In genomic region chr15:43769584-43770228, GRCh38 we compare ENCODE assay signal across 8 cellular contexts. TPM values are rescaled to one million over a fixed set of nuclear protein-coding genes. Genes with fewer than 3 reads are reported as not detected.
DNase-seq lines count a peak whose midpoint lies in the region; ATAC-seq and TF ChIP-seq lines count a peak whose summit lies in the region.

No MANE protein-coding gene starts in this region.

- H3K36me3 ChIP-seq in BE2C (peaks cover 87% of the 10 kb centered on the region), H7 (replicated peaks; ENCODE audit: control insufficient read depth, insufficient read depth, low read length) (peaks cover 44% of the 10 kb centered on the region), Panc1 (ENCODE audit: control insufficient read depth, insufficient read depth, low read length) (peaks cover 47% of the 10 kb centered on the region), gastroesophageal sphincter (peaks cover 14 to 97% of the 10 kb centered on the region in 2 donors)

- no peaks in the 10 kb centered on the region for H3K9me3 Mint-ChIP-seq in activated T-cell treated with anti-CD3 and anti-CD28 coated beads, Interleukin-2, amount 50 U/mL, for 72 hours

- H3K27me3 ChIP-seq in BE2C (no peaks in the 10 kb centered on the region), H7 (ENCODE audit: control insufficient read depth, insufficient read depth, low read length) (no peaks in the 10 kb centered on the region), Panc1 (ENCODE audit: control insufficient read depth, insufficient read depth, low read length) (no peaks in the 10 kb centered on the region), gastroesophageal sphincter (no peaks in the 10 kb centered on the region)

- H3K9me3 ChIP-seq in BE2C (no peaks in the 10 kb centered on the region), Panc1 (ENCODE audit: control insufficient read depth, insufficient read depth, low read depth, low read length) (no peaks in the 10 kb centered on the region), gastroesophageal sphincter (no peaks in the 10 kb centered on the region)

- no peaks in the 10 kb centered on the region for H3K27me3 Mint-ChIP-seq in activated T-cell treated with anti-CD3 and anti-CD28 coated beads, Interleukin-2, amount 50 U/mL, for 72 hours (ENCODE audit: low read depth)

- H3K27ac ChIP-seq in Panc1 (ENCODE audit: low read length) (no peak overlapping the region), gastroesophageal sphincter (peak overlapping the region in 1 of 4 donors; percentile 25)

- no peak overlapping the region for H3K4me3 Mint-ChIP-seq in activated T-cell treated with anti-CD3 and anti-CD28 coated beads, Interleukin-2, amount 50 U/mL, for 72 hours

- ATAC-seq in Panc1, result peak; percentile 41; the same call in 1 of the 2 replicates
- ATAC-seq in activated T-cell treated with anti-CD3 and anti-CD28 coated beads, Interleukin-2, amount 50 U/mL, for 72 hours (replicated peaks in 1 of 2), result peak; percentile 62 to 68
- ATAC-seq in gastroesophageal sphincter, result no peak
- no peak for ATAC-seq in HG02885 (IDR thresholded peaks at IDR 0.05; ENCODE audit: poor library complexity, unreplicated experiment)

- peaks cover 3 to 28% of the 10 kb centered on the region in 2 donors for H3K36me3 Mint-ChIP-seq in activated T-cell treated with anti-CD3 and anti-CD28 coated beads, Interleukin-2, amount 50 U/mL, for 72 hours (ENCODE audit: insufficient read depth in 2 of 2)

- TF ChIP-seq EP300 in gastroesophageal sphincter (IDR thresholded peaks at IDR 0.05), result no peak

- in situ Hi-C loops in Panc1 (cut with HindIII; ENCODE audit: low pct_unique_long_range_greater_than_20kb, low sequenced_read_pairs), result no loop called here

- WGBS in gastroesophageal sphincter (ENCODE audit: low coverage in 1 of 2), 2 donors, result 64 to 71% methylated on average over 5 of the region's 5 CpGs

- H3K27ac Mint-ChIP-seq in activated T-cell treated with anti-CD3 and anti-CD28 coated beads, Interleukin-2, amount 50 U/mL, for 72 hours, result no peak overlapping the region

- H3K4me3 ChIP-seq in BE2C (ENCODE audit: low read depth, low read length) (no peak overlapping the region), H7 (ENCODE audit: insufficient read depth, low read depth, low read length) (no peak overlapping the region), Panc1 (ENCODE audit: low read depth in 2 of 2, low read length in 2 of 2) (no peak overlapping the region), gastroesophageal sphincter (no peak overlapping the region)

- intact Hi-C loops in Panc1 (cut with micrococcal nuclease; ENCODE audit: unreplicated experiment), result no loop called here
- intact Hi-C loops in posterior cingulate gyrus (cut with DNase I), result no loop called here

- TF ChIP-seq POLR2A in gastroesophageal sphincter (IDR thresholded peaks at IDR 0.05), result no peak

- no peaks in the 10 kb centered on the region for H3K4me1 ChIP-seq in BE2C
- no peaks in the 10 kb centered on the region for H3K4me1 ChIP-seq in Panc1 (ENCODE audit: control insufficient read depth, insufficient read depth, low read length)
- H3K4me1 ChIP-seq in gastroesophageal sphincter, result no peaks in the 10 kb centered on the region

- CTCF ChIA-PET in Panc1 (lab: Charles Lee), result no interaction called here

- DNase-seq in BE2C (peak; percentile 70), H7 (peak; percentile 73), Panc1 (ENCODE audit: low read depth, low spot score) (peak; percentile 65), posterior cingulate gyrus (peak in 6 of 10 donors; percentile 48 to 91 (median 58)), GM19240 (ENCODE audit: insufficient read length, low spot score) (no peak)
- peak; percentile 62 to 63 for DNase-seq in activated T-cell treated with anti-CD3 and anti-CD28 coated beads, Interleukin-2, amount 50 U/mL, for 72 hours

- peak; percentile 93 for TF ChIP-seq CTCF in BE2C (IDR thresholded peaks at IDR 0.05; ENCODE audit: low read depth, low read length)
- TF ChIP-seq CTCF in Panc1 (IDR thresholded peaks at IDR 0.05), result peak; percentile 89
- peak; percentile 63 to 75 (median 69) for TF ChIP-seq CTCF in gastroesophageal sphincter (IDR thresholded peaks at IDR 0.05)

- BruUV-seq in Panc1 (replicated peaks; lab: Mats Ljungman, UMichigan), result no TSS peak

- H3K4me1 Mint-ChIP-seq in activated T-cell treated with anti-CD3 and anti-CD28 coated beads, Interleukin-2, amount 50 U/mL, for 72 hours (ENCODE audit: low read depth), result no peaks in the 10 kb centered on the region

- POLR2A ChIA-PET in Panc1 (lab: Charles Lee), result interaction anchor here (0.7 kb wide), 1 partner anchor 23 kb away, joined by 3 read pairs; no protein-coding TSS in a partner anchor

RNA-seq across cellular contexts. Expression of gene ELL3, which starts 7.1 kb away (rescaled TPM):
- polyA plus RNA-seq in BE2C (2012; ENCODE audit: insufficient read depth, insufficient read length, low read depth), result 1.4 TPM
- 14.7 and 17.6 TPM in 2 replicates for total RNA-seq in H7 (2014; rRNA removed; shearing (Covaris generic))
- total RNA-seq in Panc1 (2021; ENCODE audit: unreplicated experiment), result 6.8 TPM
- polyA plus RNA-seq in Panc1 (2012; ENCODE audit: insufficient read length), result 8.8 TPM
- 1 to 10 TPM; 2.2 to 4.3 TPM for total RNA-seq in activated T-cell treated with anti-CD3 and anti-CD28 coated beads, Interleukin-2, amount 50 U/mL, for 72 hours
- total RNA-seq in gastroesophageal sphincter, result 1 to 10 TPM; 5.1 to 6.6 (median 5.8) TPM

RNA-seq across cellular contexts. Expression of gene SERF2, which starts 22.4 kb away (rescaled TPM):
- 2,082 TPM for polyA plus RNA-seq in BE2C (2012; ENCODE audit: insufficient read depth, insufficient read length, low read depth)
- total RNA-seq in H7 (2014; rRNA removed; shearing (Covaris generic)), result 372 and 456 TPM in 2 replicates
- total RNA-seq in Panc1 (2021; ENCODE audit: unreplicated experiment), result 1,303 TPM
- polyA plus RNA-seq in Panc1 (2012; ENCODE audit: insufficient read length), result 1,997 TPM
- 100 to 1,000 TPM; 445 to 520 TPM for total RNA-seq in activated T-cell treated with anti-CD3 and anti-CD28 coated beads, Interleukin-2, amount 50 U/mL, for 72 hours
- total RNA-seq in gastroesophageal sphincter, result 100 to 1,000 TPM; 518 to 789 (median 702) TPM

RNA-seq across cellular contexts. Expression of gene PDIA3, which starts 23.5 kb away (rescaled TPM):
- polyA plus RNA-seq in BE2C (2012; ENCODE audit: insufficient read depth, insufficient read length, low read depth), result 709 TPM
- total RNA-seq in H7 (2014; rRNA removed; shearing (Covaris generic)), result 197 and 224 TPM in 2 replicates
- total RNA-seq in Panc1 (2021; ENCODE audit: unreplicated experiment) (538 TPM), gastroesophageal sphincter (100 to 1,000 TPM in 3 of 4 donors, 10 to 100 TPM in 1; 85.3 to 141 (median 113) TPM)
- 868 TPM for polyA plus RNA-seq in Panc1 (2012; ENCODE audit: insufficient read length)
- total RNA-seq in activated T-cell treated with anti-CD3 and anti-CD28 coated beads, Interleukin-2, amount 50 U/mL, for 72 hours, result 100 to 1,000 TPM; 193 to 244 TPM

RNA-seq across cellular contexts. Expression of gene SERINC4, which starts 30.3 kb away (rescaled TPM):
- 0.62 TPM for polyA plus RNA-seq in BE2C (2012; ENCODE audit: insufficient read depth, insufficient read length, low read depth)
- total RNA-seq in H7 (2014; rRNA removed; shearing (Covaris generic)), result 0.22 and 0.38 TPM in 2 replicates
- total RNA-seq in Panc1 (2021; ENCODE audit: unreplicated experiment), result not detected
- polyA plus RNA-seq in Panc1 (2012; ENCODE audit: insufficient read length), result 0.18 TPM
- total RNA-seq in activated T-cell treated with anti-CD3 and anti-CD28 coated beads, Interleukin-2, amount 50 U/mL, for 72 hours, result under 1 TPM; 0.14 to 0.23 TPM
- under 1 TPM in 1 of 4 donors, not detected in 3; 0.39 TPM for total RNA-seq in gastroesophageal sphincter

RNA-seq across cellular contexts. Expression of gene HYPK, which starts 30.7 kb away (rescaled TPM):
- polyA plus RNA-seq in BE2C (2012; ENCODE audit: insufficient read depth, insufficient read length, low read depth), result 604 TPM
- 6.3 and 8.6 TPM in 2 replicates for total RNA-seq in H7 (2014; rRNA removed; shearing (Covaris generic))
- total RNA-seq in Panc1 (2021; ENCODE audit: unreplicated experiment), result 24.8 TPM
- 278 TPM for polyA plus RNA-seq in Panc1 (2012; ENCODE audit: insufficient read length)
- total RNA-seq in activated T-cell treated with anti-CD3 and anti-CD28 coated beads, Interleukin-2, amount 50 U/mL, for 72 hours, result 10 to 100 TPM; 10.3 to 15.2 TPM
- total RNA-seq in gastroesophageal sphincter, result 1 to 10 TPM; 3.7 to 8.4 (median 7.7) TPM

Comparison
In these comparisons a context has a peak if more than half of its experiments do, and no peak if none do; other contexts are left out.
1. ATAC-seq: peak in Panc1 (single experiment) and activated T-cell treated with anti-CD3 and anti-CD28 coated beads, Interleukin-2, amount 50 U/mL, for 72 hours (2 of 2); none in gastroesophageal sphincter (single experiment) and HG02885 (single experiment).
2. Peak in every context shown above with its lines, with median percentiles within 50 percentile points of each other: CTCF ChIP-seq.